Comparison of ENCODE assay signal across 9 cellular contexts in genomic region chr16:76265434-76266045, GRCh38. TPM values are rescaled to one million over a fixed set of nuclear protein-coding genes. Genes with fewer than 3 reads are reported as not detected.
DNase-seq lines count a peak whose midpoint lies in the region; ATAC-seq and TF ChIP-seq lines count a peak whose summit lies in the region.
"Had no signal": no experiment of that assay in that cellular context is flagged by ENCODE, and none has a peak within 500 bp of the region (broad histone marks: within the 10 kb centered on the region; RNA-seq: fewer than 3 reads in every experiment).

No MANE protein-coding gene starts in this region.

- peak; percentile 54 for DNase-seq in activated CD4-positive, alpha-beta T cell treated with anti-CD3 and anti-CD28 coated beads for 36 hours
- DNase-seq in activated CD4-positive, alpha-beta T cell treated with anti-CD3 and anti-CD28 coated beads, Interleukin-2, amount 50 U/mL, for 4 hours, result no peak
- DNase-seq in Kasumi-1 (lab: John Stamatoyannopoulos, UW) (peak; percentile 53 to 68), mesothelial cell of epicardium (ENCODE audit: low spot score in 2 of 2, unreplicated experiment in 2 of 2) (peak in 1 of 2 experiments; percentile 43), ureter (ENCODE audit: low spot score) (no peak), DMS79 treated with DMSO at 0.1 percent for 48 hours (lab: John Stamatoyannopoulos, UW) (no peak)
- DNase-seq in activated naive CD8-positive, alpha-beta T cell treated with anti-CD3 and anti-CD28 coated beads for 36 hours, result peak; percentile 15
- DNase-seq: activated naive CD8-positive, alpha-beta T cell treated with anti-CD3 and anti-CD28 coated beads, Interleukin-2, amount 10 ng/mL, durations not matched to agents 7 days and 5 days had no signal

- H3K9me3 Mint-ChIP-seq in activated CD4-positive, alpha-beta T cell treated with anti-CD3 and anti-CD28 coated beads for 36 hours (ENCODE audit: low read depth), result peaks cover 7% of the 10 kb centered on the region
- H3K9me3 Mint-ChIP-seq in activated naive CD8-positive, alpha-beta T cell treated with anti-CD3 and anti-CD28 coated beads for 36 hours, result peaks cover 15% of the 10 kb centered on the region
- H3K9me3 Mint-ChIP-seq in mesothelial cell of epicardium, result peaks cover 43% of the 10 kb centered on the region

- POLR2A ChIA-PET in activated CD4-positive, alpha-beta T cell treated with anti-CD3 and anti-CD28 coated beads for 36 hours (lab: Charles Lee), result no interaction called here

- H3K36me3 Mint-ChIP-seq in activated CD4-positive, alpha-beta T cell treated with anti-CD3 and anti-CD28 coated beads for 36 hours (ENCODE audit: low read depth), result no peaks in the 10 kb centered on the region
- no peaks in the 10 kb centered on the region for H3K36me3 Mint-ChIP-seq in activated naive CD8-positive, alpha-beta T cell treated with anti-CD3 and anti-CD28 coated beads for 36 hours
- peaks cover 5% of the 10 kb centered on the region for H3K36me3 Mint-ChIP-seq in mesothelial cell of epicardium
- H3K36me3 Mint-ChIP-seq: activated naive CD8-positive, alpha-beta T cell treated with anti-CD3 and anti-CD28 coated beads, Interleukin-2, amount 10 ng/mL, durations not matched to agents 7 days and 5 days had no signal

- CTCF ChIA-PET in activated CD4-positive, alpha-beta T cell treated with anti-CD3 and anti-CD28 coated beads for 36 hours (lab: Charles Lee), result interaction anchor here (1.0 kb wide), 1 partner anchor 59 kb away, joined by 3 read pairs; no protein-coding TSS in a partner anchor

- H3K27ac Mint-ChIP-seq in activated CD4-positive, alpha-beta T cell treated with anti-CD3 and anti-CD28 coated beads for 36 hours, result no peak overlapping the region
- no peak overlapping the region for H3K27ac Mint-ChIP-seq in activated naive CD8-positive, alpha-beta T cell treated with anti-CD3 and anti-CD28 coated beads for 36 hours
- H3K27ac Mint-ChIP-seq in mesothelial cell of epicardium, result no peak overlapping the region
- H3K27ac Mint-ChIP-seq: activated naive CD8-positive, alpha-beta T cell treated with anti-CD3 and anti-CD28 coated beads, Interleukin-2, amount 10 ng/mL, durations not matched to agents 7 days and 5 days had no signal

- TF ChIP-seq CTCF in mesothelial cell of epicardium (IDR thresholded peaks at IDR 0.05; ENCODE audit: unreplicated experiment), result peak; percentile 55

- intact Hi-C loops in activated CD4-positive, alpha-beta T cell treated with anti-CD3 and anti-CD28 coated beads for 36 hours (cut with DNase I, micrococcal nuclease), result no loop called here

- peak; percentile 49 for ATAC-seq in activated CD4-positive, alpha-beta T cell treated with anti-CD3 and anti-CD28 coated beads for 36 hours
- peak; percentile 81 for ATAC-seq in GM21723 (IDR thresholded peaks at IDR 0.05; ENCODE audit: unreplicated experiment)

- H3K4me1 Mint-ChIP-seq in activated CD4-positive, alpha-beta T cell treated with anti-CD3 and anti-CD28 coated beads for 36 hours, result no peaks in the 10 kb centered on the region
- H3K4me1 Mint-ChIP-seq in activated naive CD8-positive, alpha-beta T cell treated with anti-CD3 and anti-CD28 coated beads for 36 hours, result no peaks in the 10 kb centered on the region
- H3K4me1 Mint-ChIP-seq in mesothelial cell of epicardium, result no peaks in the 10 kb centered on the region
- H3K4me1 Mint-ChIP-seq: activated naive CD8-positive, alpha-beta T cell treated with anti-CD3 and anti-CD28 coated beads, Interleukin-2, amount 10 ng/mL, durations not matched to agents 7 days and 5 days had no signal

- no peak overlapping the region for H3K4me3 Mint-ChIP-seq in activated CD4-positive, alpha-beta T cell treated with anti-CD3 and anti-CD28 coated beads for 36 hours
- no peak overlapping the region for H3K4me3 Mint-ChIP-seq in activated naive CD8-positive, alpha-beta T cell treated with anti-CD3 and anti-CD28 coated beads for 36 hours
- no peak overlapping the region for H3K4me3 Mint-ChIP-seq in mesothelial cell of epicardium
- H3K4me3 Mint-ChIP-seq: activated naive CD8-positive, alpha-beta T cell treated with anti-CD3 and anti-CD28 coated beads, Interleukin-2, amount 10 ng/mL, durations not matched to agents 7 days and 5 days had no signal

- H3K27me3 Mint-ChIP-seq in activated CD4-positive, alpha-beta T cell treated with anti-CD3 and anti-CD28 coated beads for 36 hours, result no peaks in the 10 kb centered on the region
- H3K27me3 Mint-ChIP-seq in activated naive CD8-positive, alpha-beta T cell treated with anti-CD3 and anti-CD28 coated beads for 36 hours, result no peaks in the 10 kb centered on the region
- no peaks in the 10 kb centered on the region for H3K27me3 Mint-ChIP-seq in mesothelial cell of epicardium (ENCODE audit: low read depth)
- H3K27me3 Mint-ChIP-seq: activated naive CD8-positive, alpha-beta T cell treated with anti-CD3 and anti-CD28 coated beads, Interleukin-2, amount 10 ng/mL, durations not matched to agents 7 days and 5 days had no signal

RNA-seq across cellular contexts. Expression of gene CNTNAP4, which starts 11.7 kb away (rescaled TPM):
- not detected for total RNA-seq in activated CD4-positive, alpha-beta T cell treated with anti-CD3 and anti-CD28 coated beads for 36 hours
- not detected for total RNA-seq in activated naive CD8-positive, alpha-beta T cell treated with anti-CD3 and anti-CD28 coated beads for 36 hours
- total RNA-seq in mesothelial cell of epicardium (3.6 to 4.0 TPM (median 3.8 TPM) in 3 replicates), ureter (not detected)
- total RNA-seq: activated naive CD8-positive, alpha-beta T cell treated with anti-CD3 and anti-CD28 coated beads, Interleukin-2, amount 10 ng/mL, durations not matched to agents 7 days and 5 days had no signal

Comparison
In these comparisons a context has a peak if more than half of its experiments do, and no peak if none do; other contexts are left out.
1. DNase-seq: peak in activated CD4-positive, alpha-beta T cell treated with anti-CD3 and anti-CD28 coated beads for 36 hours (single experiment), Kasumi-1 (2 of 2) and activated naive CD8-positive, alpha-beta T cell treated with anti-CD3 and anti-CD28 coated beads for 36 hours (single experiment); none in activated CD4-positive, alpha-beta T cell treated with anti-CD3 and anti-CD28 coated beads, Interleukin-2, amount 50 U/mL, for 4 hours (0 of 2), ureter (single experiment) and DMS79 treated with DMSO at 0.1 percent for 48 hours (single experiment).